ENCODE assay signal across 26 cellular contexts in the genomic region with DNA sequence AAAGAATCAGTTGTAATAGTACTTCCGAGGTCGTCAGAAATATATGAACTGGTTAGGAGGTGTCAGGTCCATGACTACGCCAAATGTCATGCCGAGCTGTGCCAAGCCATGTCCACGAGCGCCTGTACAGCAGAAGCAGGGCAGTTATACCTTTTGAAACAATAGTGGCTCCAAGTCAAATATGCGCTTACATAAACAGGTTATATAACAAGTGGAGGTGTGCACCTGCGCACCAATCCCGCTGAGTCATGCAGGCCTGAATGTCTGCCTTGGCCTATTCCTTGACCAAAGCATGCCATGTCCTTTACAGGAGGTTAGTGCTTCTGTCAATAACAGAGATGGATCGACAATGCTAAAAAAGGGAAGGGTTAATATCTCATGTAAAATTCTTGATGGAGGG.
"Had no signal": no experiment of that assay in that cellular context is flagged by ENCODE, and none has a peak within 500 bp of the region (broad histone marks: within the 10 kb centered on the region; RNA-seq: fewer than 3 reads in every experiment).

No MANE protein-coding gene starts in this region.

- ATAC-seq: activated naive CD4-positive, alpha-beta T cell treated with anti-CD3 and anti-CD28 coated beads, Interleukin-2, amount 50 U/mL, for 72 hours; activated naive CD8-positive, alpha-beta T cell treated with anti-CD3 and anti-CD28 coated beads, Interleukin-2, amount 50 U/mL, for 24 hours; activated T-cell treated with anti-CD3 and anti-CD28 coated beads, Interleukin-2, amount 50 U/mL, for 4 hours; body of pancreas had no signal

- H3K36me3 ChIP-seq: ascending aorta, Peyer's patch, SJCRH30 had no signal

- H3K9ac ChIP-seq: SK-N-SH had no signal

- H3K4me1 ChIP-seq: ascending aorta, body of pancreas, SJCRH30 had no signal

- H3K9me3 ChIP-seq: ascending aorta, body of pancreas, SJCRH30, SK-N-SH had no signal

- DNase-seq: activated B cell treated with CpG ODN at 0.5 μM for 24 hours; activated CD4-positive, alpha-beta memory T cell treated with anti-CD3 and anti-CD28 coated beads for 36 hours; activated CD4-positive, alpha-beta T cell treated with anti-CD3 and anti-CD28 coated beads for 1 hour; activated CD4-positive, alpha-beta T cell treated with anti-CD3 and anti-CD28 coated beads, Interleukin-2, amount 10 ng/mL, durations not matched to agents 24 days and 14 days; activated CD8-positive, alpha-beta memory T cell treated with anti-CD3 and anti-CD28 coated beads for 24 hours; activated effector memory CD4-positive, alpha-beta T cell treated with anti-CD3 and anti-CD28 coated beads, Interleukin-2, amount 50 U/mL, for 16 hours; activated naive CD4-positive, alpha-beta T cell treated with Interleukin-2 at 50 U/mL for 16 hours; activated naive CD8-positive, alpha-beta T cell treated with anti-CD3 and anti-CD28 coated beads, Interleukin-2, amount 50 U/mL, for 24 hours; activated T-cell treated with anti-CD3 and anti-CD28 coated beads, Interleukin-2, amount 50 U/mL, for 4 hours; amniotic stem cell; body of pancreas; central memory CD4-positive, alpha-beta T cell; NCI-H1048; NCI-H1930; NCI-H2171; NCI-H2227 treated with DMSO at 0.1 percent for 48 hours; NCI-H524; Peyer's patch; Right ventricle myocardium superior; SJCRH30; SK-N-SH; T-helper 1 cell had no signal

- H3K27ac ChIP-seq: ascending aorta, body of pancreas, Peyer's patch, RWPE1, SJCRH30 had no signal

- H3K4me2 ChIP-seq: SK-N-SH had no signal

- FAIRE-seq: bronchial epithelial cell had no signal

- H3K4me3 ChIP-seq: ascending aorta, body of pancreas, Peyer's patch, SJCRH30 had no signal

- H3K27me3 ChIP-seq: ascending aorta, body of pancreas, Peyer's patch, SJCRH30 had no signal
